In the genomic region with DNA sequence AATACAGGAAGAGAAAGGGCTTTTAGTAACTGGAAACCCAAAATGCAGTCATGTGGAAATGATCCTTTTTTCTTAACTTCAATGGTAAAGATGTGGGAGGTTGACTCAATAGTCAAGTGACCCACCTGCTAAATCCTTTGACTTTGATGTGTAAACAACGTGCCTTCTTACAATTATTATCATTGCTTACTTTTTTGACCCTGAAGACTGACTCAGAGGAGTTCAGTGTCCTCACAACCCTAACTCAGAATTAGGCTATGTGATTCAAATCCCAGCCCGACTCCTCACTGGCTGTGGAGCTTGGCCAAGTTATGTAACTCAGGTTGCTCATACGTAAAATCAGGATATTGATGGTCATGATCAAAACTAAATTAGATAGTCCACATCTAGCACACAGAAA, we compare ENCODE assay signal across 9 cellular contexts. TPM values are rescaled to one million over a fixed set of nuclear protein-coding genes. Genes with fewer than 3 reads are reported as not detected.
DNase-seq lines count a peak whose midpoint lies in the region; ATAC-seq and TF ChIP-seq lines count a peak whose summit lies in the region.
"Had no signal": no experiment of that assay in that cellular context is flagged by ENCODE, and none has a peak within 500 bp of the region (broad histone marks: within the 10 kb centered on the region; RNA-seq: fewer than 3 reads in every experiment).

No MANE protein-coding gene starts in this region.

- H3K9me3 ChIP-seq in gastroesophageal sphincter: no peaks in the 10 kb centered on the region

- 18 to 26% methylated on average over 3 of the region's 3 CpGs for WGBS in gastroesophageal sphincter (ENCODE audit: low coverage in 1 of 2), 2 donors

- no peak for TF ChIP-seq POLR2A in gastroesophageal sphincter (IDR thresholded peaks at IDR 0.05)

- in situ Hi-C loops in astrocyte of the spinal cord (cut with HindIII; ENCODE audit: low sequenced_read_pairs): loop anchor here (25.0 kb wide), 1 partner anchor 317 kb away; no protein-coding TSS in a partner anchor

- H3K4me3 ChIP-seq in astrocyte of the spinal cord (ENCODE audit: low read depth, low read length) (no peak overlapping the region), gastroesophageal sphincter (no peak overlapping the region)

- TF ChIP-seq CTCF in astrocyte of the spinal cord (IDR thresholded peaks at IDR 0.05; ENCODE audit: low read depth, low read length) (no peak), gastroesophageal sphincter (IDR thresholded peaks at IDR 0.05) (no peak)

- H3K27ac ChIP-seq in gastroesophageal sphincter: no peak overlapping the region
- H3K27ac ChIP-seq: VCaP had no signal

- TF ChIP-seq EP300 in gastroesophageal sphincter (IDR thresholded peaks at IDR 0.05): no peak

- no peaks in the 10 kb centered on the region for H3K27me3 ChIP-seq in gastroesophageal sphincter

- ATAC-seq in GM19397 (IDR thresholded peaks at IDR 0.05; ENCODE audit: unreplicated experiment): peak; percentile 52
- peak; percentile 45 for ATAC-seq in HG03469 (IDR thresholded peaks at IDR 0.05; ENCODE audit: unreplicated experiment)
- ATAC-seq in gastroesophageal sphincter: no peak
- no peak for ATAC-seq in HG03196 (IDR thresholded peaks at IDR 0.05; ENCODE audit: unreplicated experiment)
- no peak for ATAC-seq in HG02938 (IDR thresholded peaks at IDR 0.05; ENCODE audit: unreplicated experiment)

- peaks cover 0 to 23% (median 3%) of the 10 kb centered on the region in 3 donors for H3K4me1 ChIP-seq in gastroesophageal sphincter

- DNase-seq in astrocyte of the spinal cord (ENCODE audit: low read depth, low spot score): peak; percentile 54
- peak; percentile 98 for DNase-seq in renal cortical epithelial cell (ENCODE audit: low read depth)
- DNase-seq: KG1 had no signal

- H3K36me3 ChIP-seq in gastroesophageal sphincter: no peaks in the 10 kb centered on the region

RNA-seq across cellular contexts. Expression of a gene that starts 27.9 kb away (rescaled TPM):
- total RNA-seq in renal cortical epithelial cell (426 and 600 TPM in 2 replicates), gastroesophageal sphincter (100 to 1,000 TPM; 228 to 763 (median 356) TPM)

Comparison
In these comparisons a context has a peak if more than half of its experiments do, and no peak if none do; other contexts are left out.
1. ATAC-seq: peak in GM19397 (single experiment) and HG03469 (single experiment); none in gastroesophageal sphincter (single experiment), HG03196 (single experiment) and HG02938 (single experiment).